ENCODE assay signal across 8 cellular contexts in the genomic region with DNA sequence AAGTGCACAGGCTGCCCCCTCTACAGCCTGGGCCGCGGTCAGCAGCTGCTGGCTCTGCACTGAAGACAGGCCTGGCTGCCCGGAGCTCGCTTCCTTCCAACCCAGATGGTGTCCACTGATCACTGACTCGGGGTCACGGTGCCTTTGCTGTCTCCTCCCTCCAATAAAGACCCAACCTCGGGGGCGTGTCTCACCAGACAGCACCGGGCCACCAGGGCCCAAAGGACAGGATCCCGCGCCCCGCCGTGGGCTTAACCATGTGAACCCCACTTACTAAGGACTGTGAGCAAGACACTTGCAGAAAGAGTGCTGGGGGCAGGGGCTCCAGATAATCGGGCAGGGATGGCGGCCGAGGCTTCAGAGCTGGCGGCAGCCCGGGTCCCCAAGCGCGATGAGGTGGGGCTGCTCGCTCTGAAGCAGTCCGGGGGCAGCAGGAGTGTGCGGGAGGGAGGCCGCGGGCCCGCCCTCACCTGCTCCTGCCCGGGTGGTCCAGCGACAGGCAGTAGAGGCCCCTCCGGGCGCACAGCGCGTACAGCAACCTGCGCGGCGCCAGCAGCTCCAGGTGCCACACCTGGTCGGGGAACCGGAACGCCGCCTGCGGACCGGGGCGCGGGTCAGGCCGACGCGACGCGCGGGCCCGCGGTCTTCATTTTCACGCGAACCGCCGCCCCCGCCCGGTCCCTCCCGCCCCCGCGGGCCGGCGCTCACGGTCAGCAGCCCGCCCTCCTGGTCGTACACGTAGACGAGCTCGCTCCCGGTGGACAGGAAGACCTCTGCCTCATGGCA. TPM values are rescaled to one million over a fixed set of nuclear protein-coding genes. Genes with fewer than 3 reads are reported as not detected.
DNase-seq lines count a peak whose midpoint lies in the region; ATAC-seq, FAIRE-seq and TF ChIP-seq lines count a peak whose summit lies in the region.

No MANE protein-coding gene starts in this region.

- FAIRE-seq in HepG2 (lab: Jason Lieb, UNC), result no peak

- H3K27me3 ChIP-seq in HepG2 (ENCODE audit: control insufficient read depth in 1 of 2, insufficient read depth in 2 of 2, low read length in 2 of 2) (no peaks in the 10 kb centered on the region; a peak in 1 of 5 replicates), tibial artery (no peaks in the 10 kb centered on the region)

- TF ChIP-seq EP300 in HepG2 (IDR thresholded peaks at IDR 0.05; ENCODE audit: low read depth in 2 of 2, low read length in 2 of 2), result no peak
- no peak for TF ChIP-seq EP300 in HepG2 (CRISPR knock-in tag; IDR thresholded peaks at IDR 0.05; ENCODE audit: borderline replicate concordance)

- intact Hi-C loops in HepG2 (cut with micrococcal nuclease; ENCODE audit: unreplicated experiment) (loop anchor here (1.0 to 2.0 kb wide), 2 partner anchors 25 to 50 kb away; no protein-coding TSS in a partner anchor), tibial artery (cut with DNase I; ENCODE audit: low total_unique reads) (no loop called here)

- peaks cover 10% of the 10 kb centered on the region for H3K79me2 ChIP-seq in HepG2 (ENCODE audit: insufficient read depth, low read length)

- peak; percentile 1 for ATAC-seq in GM19452 (IDR thresholded peaks at IDR 0.05; ENCODE audit: unreplicated experiment)
- peak; percentile 35 for ATAC-seq in HepG2
- ATAC-seq in activated CD4-positive, CD25-positive, alpha-beta regulatory T cell treated with anti-CD3 and anti-CD28 coated beads, Interleukin-2, amount 50 U/mL, for 24 hours, result no peak

- POLR2A ChIA-PET in HepG2 (lab: Yijun Ruan, JAX), result interaction anchor here (0.6 to 2.5 kb wide), 18 partner anchors 8 to 157 kb away, joined by 3 to 27 read pairs (median 4); partner anchors contain the start of genes ACTG1, ARL16, BAHCC1 and HGS

- peak overlapping the region; percentile 98 for H3K4me2 ChIP-seq in HepG2 (ENCODE audit: low read depth, low read length)

- in situ Hi-C loops in HepG2 (cut with HindIII; ENCODE audit: extremely low pct_ligation_motif_present, low pct_unique_long_range_greater_than_20kb), result no loop called here

- TF ChIP-seq CTCF in cardiac fibroblast (IDR thresholded peaks at IDR 0.05; ENCODE audit: low read depth, low read length) (no peak), HepG2 (CRISPR knock-in tag; IDR thresholded peaks at IDR 0.05) (peak; percentile 3; the same call in 1 of the 2 replicates), tibial artery (IDR thresholded peaks at IDR 0.05) (no peak)

- DNase-seq in AG08396 (ENCODE audit: low spot score) (peak; percentile 69), NCI-H146 treated with DMSO at 0.1 percent for 48 hours (lab: John Stamatoyannopoulos, UW; ENCODE audit: unreplicated experiment) (peak; percentile 9), cardiac fibroblast (ENCODE audit: low read depth in 2 of 2) (no peak), HepG2 (ENCODE audit: low spot score) (peak; percentile 47), tibial artery (peak in 1 of 2 donors; percentile 72)
- DNase-seq in activated CD4-positive, CD25-positive, alpha-beta regulatory T cell treated with anti-CD3 and anti-CD28 coated beads, Interleukin-2, amount 50 U/mL, for 72 hours, result no peak

- CTCF ChIA-PET in HepG2 (lab: Yijun Ruan, JAX; ENCODE audit: low intra/inter-chr PET ratio, low total read pairs), result no interaction called here

- no peak overlapping the region for H2AFZ ChIP-seq in HepG2 (ENCODE audit: low read length)

- peak overlapping the region; percentile 79 for H3K9ac ChIP-seq in HepG2 (ENCODE audit: insufficient read depth, low read depth, low read length)

- no peaks in the 10 kb centered on the region for H3K9me3 ChIP-seq in HepG2 (ENCODE audit: low read length)
- H3K9me3 ChIP-seq in tibial artery, result no peaks in the 10 kb centered on the region

- peak overlapping the region; percentile 56 for H3K27ac ChIP-seq in HepG2 (ENCODE audit: extremely low read length, insufficient read depth, low read length)
- H3K27ac ChIP-seq in tibial artery, result peak overlapping the region; percentile 80 to 88

- TF ChIP-seq POLR2A in HepG2 (IDR thresholded peaks at IDR 0.05; ENCODE audit: insufficient read depth in 1 of 2, low read depth in 2 of 2, low read length in 2 of 2), result peak; percentile 44 to 62; a peak in 3 of 4 replicates

- peaks cover 4% of the 10 kb centered on the region; the same call in 1 of the 2 replicates for H4K20me1 ChIP-seq in HepG2 (ENCODE audit: insufficient read depth, low read length)

- H3K4me1 ChIP-seq in HepG2 (ENCODE audit: insufficient read depth, low read length), result peaks cover 43% of the 10 kb centered on the region
- H3K4me1 ChIP-seq in tibial artery, result peaks cover 0 to 39% (median 36%) of the 10 kb centered on the region in 4 donors

- H3K4me3 ChIP-seq in cardiac fibroblast (replicated peaks in 1 of 2; ENCODE audit: low read depth in 2 of 2, low read length in 2 of 2) (peak overlapping the region; percentile 84 to 92), HepG2 (replicated peaks in 1 of 3; ENCODE audit: insufficient read depth in 1 of 3, low read depth in 2 of 3, low read length in 3 of 3) (peak overlapping the region; percentile 95 to 97 (median 96)), tibial artery (peak overlapping the region; percentile 67 to 98)

- BruUV-seq in HepG2 (replicated peaks; lab: Mats Ljungman, UMichigan), result no TSS peak

- WGBS in HepG2 (ENCODE audit: low lambda C conversion rate), result 0% methylated on average over 19 of the region's 69 CpGs

- H3K36me3 ChIP-seq in HepG2 (replicated peaks in 1 of 2; ENCODE audit: control insufficient read depth in 1 of 2, insufficient read depth in 2 of 2, low read length in 2 of 2) (peaks cover 15 to 30% of the 10 kb centered on the region in 2 experiments), tibial artery (peaks cover 24 to 46% (median 34%) of the 10 kb centered on the region in 3 donors)

- no peak; the same call in 1 of the 2 replicates for TF ChIP-seq RAD21 in HepG2 (CRISPR knock-in tag; IDR thresholded peaks at IDR 0.05)

RNA-seq across cellular contexts. Expression of gene FAAP100, which starts 0.5 kb away (rescaled TPM):
- 13.9 and 20.8 TPM in 2 replicates for total RNA-seq in HepG2 (2016; rRNA removed; fragmentation: Illumina TruSeq; extraction: Trizol)
- total RNA-seq in HepG2 (2016; cell fraction: cytosol; rRNA removed; fragmentation: Illumina TruSeq; extraction: Trizol; ENCODE audit: low read depth), result 10.4 and 11.2 TPM in 2 replicates
- 11.4 and 20.4 TPM in 2 replicates for total RNA-seq in HepG2 (2016; cell fraction: insoluble cytoplasmic fraction; rRNA removed; fragmentation: Illumina TruSeq; extraction: Trizol)
- 23.6 and 25.4 TPM in 2 replicates for total RNA-seq in HepG2 (2016; cell fraction: membrane; rRNA removed; fragmentation: Illumina TruSeq; extraction: Trizol)
- total RNA-seq in HepG2 (2016; cell fraction: nucleus; rRNA removed; fragmentation: Illumina TruSeq; extraction: Trizol), result 19.0 and 22.7 TPM in 2 replicates
- 7.6 and 11.1 TPM in 2 replicates for polyA plus RNA-seq in HepG2 (2011; rRNA removed)
- polyA plus RNA-seq in HepG2 (2011; cell fraction: cytosol; rRNA removed), result 6.5 and 11.8 TPM in 2 replicates
- 37.4 and 38.6 TPM in 2 replicates for polyA plus RNA-seq in HepG2 (2011; cell fraction: nucleus; rRNA removed)
- 9.3 and 10.7 TPM in 2 replicates for polyA plus RNA-seq in HepG2 (2012)
- 6.1 and 6.4 TPM in 2 replicates for polyA plus RNA-seq in HepG2 (2016; cell fraction: cytosol; fragmentation: Illumina TruSeq; extraction: Trizol; ENCODE audit: low read depth)
- 13.7 and 17.1 TPM in 2 replicates for polyA plus RNA-seq in HepG2 (2016; cell fraction: insoluble cytoplasmic fraction; fragmentation: Illumina TruSeq; extraction: Trizol; ENCODE audit: low read depth)
- 14.4 and 16.7 TPM in 2 replicates for polyA plus RNA-seq in HepG2 (2016; cell fraction: membrane; fragmentation: Illumina TruSeq; extraction: Trizol; ENCODE audit: low read depth)
- 43.7 and 45.9 TPM in 2 replicates for polyA plus RNA-seq in HepG2 (2016; cell fraction: nucleus; fragmentation: Illumina TruSeq; extraction: Trizol; ENCODE audit: insufficient read depth, low read depth)
- 13.6 and 27.9 TPM in 2 replicates for polyA minus RNA-seq in HepG2 (2011; rRNA and poly(A)+ RNA removed; ENCODE audit: low replicate concordance)
- 7.7 and 8.2 TPM in 2 replicates for polyA minus RNA-seq in HepG2 (2011; cell fraction: cytosol; rRNA and poly(A)+ RNA removed)
- 22.8 and 26.2 TPM in 2 replicates for polyA minus RNA-seq in HepG2 (2011; cell fraction: nucleus; rRNA and poly(A)+ RNA removed)

RNA-seq across cellular contexts. Expression of gene FSCN2, which starts 23.5 kb away (rescaled TPM):
- total RNA-seq in HepG2 (2016; rRNA removed; fragmentation: Illumina TruSeq; extraction: Trizol), result not detected in 2 replicates
- total RNA-seq in HepG2 (2016; cell fraction: cytosol; rRNA removed; fragmentation: Illumina TruSeq; extraction: Trizol; ENCODE audit: low read depth), result not detected in 2 replicates
- not detected in 2 replicates for total RNA-seq in HepG2 (2016; cell fraction: insoluble cytoplasmic fraction; rRNA removed; fragmentation: Illumina TruSeq; extraction: Trizol)
- not detected in 2 replicates for total RNA-seq in HepG2 (2016; cell fraction: membrane; rRNA removed; fragmentation: Illumina TruSeq; extraction: Trizol)
- total RNA-seq in HepG2 (2016; cell fraction: nucleus; rRNA removed; fragmentation: Illumina TruSeq; extraction: Trizol), result not detected in 2 replicates
- polyA plus RNA-seq in HepG2 (2011; rRNA removed), result 0.09 and 0.31 TPM in 2 replicates
- 0.17 TPM in 2 replicates for polyA plus RNA-seq in HepG2 (2011; cell fraction: cytosol; rRNA removed)
- polyA plus RNA-seq in HepG2 (2011; cell fraction: nucleus; rRNA removed), result 2.2 and 2.8 TPM in 2 replicates
- 0.11 and 0.17 TPM in 2 replicates for polyA plus RNA-seq in HepG2 (2012)
- not detected in 2 replicates for polyA plus RNA-seq in HepG2 (2016; cell fraction: cytosol; fragmentation: Illumina TruSeq; extraction: Trizol; ENCODE audit: low read depth)
- not detected in 2 replicates for polyA plus RNA-seq in HepG2 (2016; cell fraction: insoluble cytoplasmic fraction; fragmentation: Illumina TruSeq; extraction: Trizol; ENCODE audit: low read depth)
- polyA plus RNA-seq in HepG2 (2016; cell fraction: membrane; fragmentation: Illumina TruSeq; extraction: Trizol; ENCODE audit: low read depth), result not detected in 2 replicates
- not detected in 2 replicates for polyA plus RNA-seq in HepG2 (2016; cell fraction: nucleus; fragmentation: Illumina TruSeq; extraction: Trizol; ENCODE audit: insufficient read depth, low read depth)
- 1.5 and 1.9 TPM in 2 replicates for polyA minus RNA-seq in HepG2 (2011; rRNA and poly(A)+ RNA removed; ENCODE audit: low replicate concordance)
- polyA minus RNA-seq in HepG2 (2011; cell fraction: cytosol; rRNA and poly(A)+ RNA removed), result not detected in 2 replicates
- polyA minus RNA-seq in HepG2 (2011; cell fraction: nucleus; rRNA and poly(A)+ RNA removed), result 0.75 and 0.77 TPM in 2 replicates

RNA-seq across cellular contexts. Expression of gene ACTG1, which starts 39.1 kb away (rescaled TPM):
- 973 and 1,028 TPM in 2 replicates for total RNA-seq in HepG2 (2016; rRNA removed; fragmentation: Illumina TruSeq; extraction: Trizol)
- total RNA-seq in HepG2 (2016; cell fraction: cytosol; rRNA removed; fragmentation: Illumina TruSeq; extraction: Trizol; ENCODE audit: low read depth), result 361 and 399 TPM in 2 replicates
- total RNA-seq in HepG2 (2016; cell fraction: insoluble cytoplasmic fraction; rRNA removed; fragmentation: Illumina TruSeq; extraction: Trizol), result 848 and 989 TPM in 2 replicates
- total RNA-seq in HepG2 (2016; cell fraction: membrane; rRNA removed; fragmentation: Illumina TruSeq; extraction: Trizol), result 986 and 1,002 TPM in 2 replicates
- 479 and 519 TPM in 2 replicates for total RNA-seq in HepG2 (2016; cell fraction: nucleus; rRNA removed; fragmentation: Illumina TruSeq; extraction: Trizol)
- polyA plus RNA-seq in HepG2 (2011; rRNA removed), result 1,138 and 1,217 TPM in 2 replicates
- polyA plus RNA-seq in HepG2 (2011; cell fraction: cytosol; rRNA removed), result 2,631 and 2,697 TPM in 2 replicates
- polyA plus RNA-seq in HepG2 (2011; cell fraction: nucleus; rRNA removed), result 3,693 and 3,967 TPM in 2 replicates
- polyA plus RNA-seq in HepG2 (2012), result 1,881 and 2,139 TPM in 2 replicates
- polyA plus RNA-seq in HepG2 (2016; cell fraction: cytosol; fragmentation: Illumina TruSeq; extraction: Trizol; ENCODE audit: low read depth), result 598 and 619 TPM in 2 replicates
- 1,358 and 1,713 TPM in 2 replicates for polyA plus RNA-seq in HepG2 (2016; cell fraction: insoluble cytoplasmic fraction; fragmentation: Illumina TruSeq; extraction: Trizol; ENCODE audit: low read depth)
- polyA plus RNA-seq in HepG2 (2016; cell fraction: membrane; fragmentation: Illumina TruSeq; extraction: Trizol; ENCODE audit: low read depth), result 1,224 and 1,364 TPM in 2 replicates
- polyA plus RNA-seq in HepG2 (2016; cell fraction: nucleus; fragmentation: Illumina TruSeq; extraction: Trizol; ENCODE audit: insufficient read depth, low read depth), result 1,038 and 1,070 TPM in 2 replicates
- polyA minus RNA-seq in HepG2 (2011; rRNA and poly(A)+ RNA removed; ENCODE audit: low replicate concordance), result 750 and 1,581 TPM in 2 replicates
- 1,072 and 1,192 TPM in 2 replicates for polyA minus RNA-seq in HepG2 (2011; cell fraction: cytosol; rRNA and poly(A)+ RNA removed)
- 609 and 760 TPM in 2 replicates for polyA minus RNA-seq in HepG2 (2011; cell fraction: nucleus; rRNA and poly(A)+ RNA removed)

Comparison
In these comparisons a context has a peak if more than half of its experiments do, and no peak if none do; other contexts are left out.
1. DNase-seq: peak in AG08396 (single experiment), NCI-H146 treated with DMSO at 0.1 percent for 48 hours (single experiment) and HepG2 (single experiment); none in cardiac fibroblast (0 of 2) and activated CD4-positive, CD25-positive, alpha-beta regulatory T cell treated with anti-CD3 and anti-CD28 coated beads, Interleukin-2, amount 50 U/mL, for 72 hours (single experiment).
2. ATAC-seq: peak in GM19452 (single experiment) and HepG2 (single experiment); none in activated CD4-positive, CD25-positive, alpha-beta regulatory T cell treated with anti-CD3 and anti-CD28 coated beads, Interleukin-2, amount 50 U/mL, for 24 hours (0 of 2).
3. Peak in every context shown above with its lines, with median percentiles within 50 percentile points of each other: H3K4me3 ChIP-seq.